Comparison of ENCODE assay signal across 1 cellular context in the genomic region with DNA sequence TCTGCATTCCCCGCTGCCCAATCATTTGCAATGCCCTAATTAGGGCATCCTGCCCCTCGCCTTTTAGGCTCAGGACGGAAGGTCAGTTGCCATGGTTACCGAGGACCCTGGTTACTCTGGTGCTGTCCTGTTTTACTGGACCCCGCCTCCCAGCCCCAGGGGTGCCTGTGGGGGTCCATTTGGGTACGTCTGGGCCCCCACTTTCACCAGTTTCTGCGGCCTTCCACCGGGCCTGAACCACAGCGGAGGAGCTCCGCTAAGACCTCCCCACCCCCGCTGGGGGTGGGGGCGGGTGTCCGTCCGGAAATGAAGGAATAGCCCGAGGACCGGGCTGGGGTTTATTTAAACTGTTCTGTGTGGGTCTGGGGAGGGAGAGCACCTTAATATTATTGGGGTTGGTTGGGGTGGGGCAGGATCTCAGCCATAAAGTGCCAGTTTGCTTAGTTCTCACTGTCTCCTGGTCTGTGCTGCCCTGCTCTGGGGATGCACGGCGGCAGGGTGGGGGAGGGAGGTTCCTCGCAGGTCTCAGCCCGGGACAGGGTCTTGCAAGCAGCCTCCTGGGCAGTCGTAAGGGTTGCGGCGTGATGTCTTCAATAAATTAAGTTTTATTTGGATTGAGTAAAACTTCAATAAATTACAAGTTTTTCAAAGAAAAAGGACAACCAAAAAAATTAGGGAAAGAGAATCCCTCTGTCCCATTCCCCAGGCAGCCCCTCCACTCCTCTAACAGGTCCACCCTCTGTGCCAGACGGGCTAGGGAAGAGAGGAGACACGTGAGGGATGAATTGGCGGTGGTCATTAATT.
TF ChIP-seq lines count a peak whose summit lies in the region.

No MANE protein-coding gene starts in this region.

TF ChIP-seq in IMR-90, 13 proteins besides CTCF, POLR2A, EP300 and RAD21:
- TF ChIP-seq MXI1 (IDR thresholded peaks at IDR 0.05; ENCODE audit: borderline replicate concordance, low read depth, low read length): no peak
- no peak for TF ChIP-seq SMC3 (IDR thresholded peaks at IDR 0.05; ENCODE audit: low read depth, low read length)
- TF ChIP-seq USF2 (IDR thresholded peaks at IDR 0.05; ENCODE audit: low read depth, low read length): no peak
- TF ChIP-seq RCOR1 (IDR thresholded peaks at IDR 0.05; ENCODE audit: insufficient replicate concordance, low read length): no peak
- TF ChIP-seq MAZ (IDR thresholded peaks at IDR 0.05; ENCODE audit: borderline replicate concordance, low read depth, low read length): no peak
- TF ChIP-seq ELK1 (IDR thresholded peaks at IDR 0.05; ENCODE audit: borderline replicate concordance, low read depth, low read length): no peak
- TF ChIP-seq RFX5 (IDR thresholded peaks at IDR 0.05; ENCODE audit: low read depth, low read length): no peak
- TF ChIP-seq NFE2L2 (IDR thresholded peaks at IDR 0.05; ENCODE audit: low read depth, low read length): no peak
- TF ChIP-seq MAFK (IDR thresholded peaks at IDR 0.05; ENCODE audit: low read depth, low read length): no peak
- TF ChIP-seq CEBPB (IDR thresholded peaks at IDR 0.05; ENCODE audit: low read depth, low read length): no peak
- TF ChIP-seq FOS (IDR thresholded peaks at IDR 0.05; ENCODE audit: low read depth, low read length): no peak
- TF ChIP-seq CHD1 (IDR thresholded peaks at IDR 0.05; ENCODE audit: low read depth, low read length): no peak
- TF ChIP-seq BHLHE40 (IDR thresholded peaks at IDR 0.05; ENCODE audit: low read depth, low read length): no peak
